ENCODE assay signal across 28 cellular contexts in genomic region chr4:157040380-157040779, GRCh38. TPM values are rescaled to one million over a fixed set of nuclear protein-coding genes. Genes with fewer than 3 reads are reported as not detected.
"Had no signal": no experiment of that assay in that cellular context is flagged by ENCODE, and none has a peak within 500 bp of the region (broad histone marks: within the 10 kb centered on the region; RNA-seq: fewer than 3 reads in every experiment).

No MANE protein-coding gene starts in this region.

- DNase-seq: colonic mucosa; cortex of kidney; effector CD8-positive, alpha-beta T cell; effector memory CD8-positive, alpha-beta T cell; endodermal cell; erythroblast; esophagus squamous epithelium; foreskin fibroblast; foreskin melanocyte; gastrocnemius medialis; heart left ventricle; hypothalamus; immature natural killer cell; islet precursor cell; kidney; kidney glomerular epithelial cell; left colon; left ventricle myocardium inferior; lower lobe of right lung; mesenchymal stem cell; midbrain; naive thymus-derived CD4-positive, alpha-beta T cell had no signal

- H3K9me3 ChIP-seq: colonic mucosa, esophagus squamous epithelium, gastrocnemius medialis, heart left ventricle, left ventricle myocardium inferior, lower lobe of right lung had no signal

- H3K79me2 ChIP-seq: hepatocyte had no signal

- H3K27me3 ChIP-seq: colonic mucosa, esophagus squamous epithelium, gastrocnemius medialis, heart left ventricle, hepatocyte had no signal

- H3K4me3 ChIP-seq: colonic mucosa, esophagus squamous epithelium, gastrocnemius medialis, heart left ventricle, hepatocyte, left ventricle myocardium inferior, lower lobe of right lung had no signal

- H3K27ac ChIP-seq: colonic mucosa, epithelial cell of prostate, esophagus squamous epithelium, gastrocnemius medialis, heart left ventricle, hepatocyte, left ventricle myocardium inferior, lower lobe of right lung had no signal

- H3K36me3 Mint-ChIP-seq: naive thymus-derived CD4-positive, alpha-beta T cell had no signal

- H3K4me2 ChIP-seq: hepatocyte had no signal

- ATAC-seq: effector memory CD8-positive, alpha-beta T cell; esophagus mucosa; gastrocnemius medialis; heart left ventricle; left colon; left lobe of liver; lower lobe of right lung; naive thymus-derived CD4-positive, alpha-beta T cell had no signal

- H2AFZ ChIP-seq: hepatocyte had no signal

- H3K36me3 ChIP-seq: colonic mucosa, esophagus squamous epithelium, gastrocnemius medialis, heart left ventricle, left ventricle myocardium inferior, lower lobe of right lung had no signal

- H3K4me3 Mint-ChIP-seq: dendritic cell treated with granulocyte-macrophage colony-stimulating factor and Interleukin-4, amounts not matched to agents 40 ng/mL and 50 ng/mL, for 4 days; effector memory CD8-positive, alpha-beta T cell; endodermal cell; immature natural killer cell; naive thymus-derived CD4-positive, alpha-beta T cell had no signal

- H3K27ac Mint-ChIP-seq: dendritic cell treated with granulocyte-macrophage colony-stimulating factor and Interleukin-4, amounts not matched to agents 40 ng/mL and 50 ng/mL, for 4 days; effector memory CD8-positive, alpha-beta T cell; endodermal cell; immature natural killer cell; naive thymus-derived CD4-positive, alpha-beta T cell had no signal

- H3K9me3 Mint-ChIP-seq: dendritic cell treated with granulocyte-macrophage colony-stimulating factor and Interleukin-4, amounts not matched to agents 40 ng/mL and 50 ng/mL, for 4 days; endodermal cell had no signal

- H3K4me1 ChIP-seq: colonic mucosa, esophagus squamous epithelium, gastrocnemius medialis, heart left ventricle, left ventricle myocardium inferior, lower lobe of right lung had no signal

- H3K27me3 Mint-ChIP-seq: dendritic cell treated with granulocyte-macrophage colony-stimulating factor and Interleukin-4, amounts not matched to agents 40 ng/mL and 50 ng/mL, for 4 days; effector memory CD8-positive, alpha-beta T cell; naive thymus-derived CD4-positive, alpha-beta T cell had no signal

- H3K4me1 Mint-ChIP-seq: endodermal cell; immature natural killer cell; naive thymus-derived CD4-positive, alpha-beta T cell had no signal

RNA-seq across cellular contexts. Expression of gene GLRB, which starts 35.6 kb away (rescaled TPM):
- total RNA-seq: esophagus mucosa; mononuclear cell; naive thymus-derived CD4-positive, alpha-beta T cell had no signal
- polyA plus RNA-seq: immature natural killer cell; naive thymus-derived CD4-positive, alpha-beta T cell had no signal
